Comparison of ENCODE assay signal across 1 cellular context in the genomic region with DNA sequence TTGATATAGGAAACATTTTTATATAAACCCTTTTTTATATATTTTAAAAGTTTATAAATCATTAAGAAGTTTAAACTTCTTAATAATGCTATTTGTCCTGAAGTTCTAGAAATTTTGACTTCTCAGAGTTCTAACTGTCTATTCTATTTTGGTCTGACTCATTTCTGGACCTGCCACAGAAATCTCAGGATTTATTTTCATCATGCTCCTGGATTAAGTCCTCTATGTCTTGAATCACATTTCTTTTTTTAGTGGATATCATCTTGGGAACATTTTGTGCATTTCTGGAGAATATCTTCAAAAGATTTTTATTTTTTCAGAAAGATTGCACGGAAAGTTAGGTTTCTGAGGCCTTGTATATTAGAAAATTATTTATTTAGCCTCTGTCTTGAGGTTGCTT.
TF ChIP-seq lines count a peak whose summit lies in the region.

No MANE protein-coding gene starts in this region.

TF ChIP-seq in GM23338, 12 proteins besides CTCF, POLR2A, EP300 and RAD21 (continued from another document):
- TF ChIP-seq, protein P1, sequence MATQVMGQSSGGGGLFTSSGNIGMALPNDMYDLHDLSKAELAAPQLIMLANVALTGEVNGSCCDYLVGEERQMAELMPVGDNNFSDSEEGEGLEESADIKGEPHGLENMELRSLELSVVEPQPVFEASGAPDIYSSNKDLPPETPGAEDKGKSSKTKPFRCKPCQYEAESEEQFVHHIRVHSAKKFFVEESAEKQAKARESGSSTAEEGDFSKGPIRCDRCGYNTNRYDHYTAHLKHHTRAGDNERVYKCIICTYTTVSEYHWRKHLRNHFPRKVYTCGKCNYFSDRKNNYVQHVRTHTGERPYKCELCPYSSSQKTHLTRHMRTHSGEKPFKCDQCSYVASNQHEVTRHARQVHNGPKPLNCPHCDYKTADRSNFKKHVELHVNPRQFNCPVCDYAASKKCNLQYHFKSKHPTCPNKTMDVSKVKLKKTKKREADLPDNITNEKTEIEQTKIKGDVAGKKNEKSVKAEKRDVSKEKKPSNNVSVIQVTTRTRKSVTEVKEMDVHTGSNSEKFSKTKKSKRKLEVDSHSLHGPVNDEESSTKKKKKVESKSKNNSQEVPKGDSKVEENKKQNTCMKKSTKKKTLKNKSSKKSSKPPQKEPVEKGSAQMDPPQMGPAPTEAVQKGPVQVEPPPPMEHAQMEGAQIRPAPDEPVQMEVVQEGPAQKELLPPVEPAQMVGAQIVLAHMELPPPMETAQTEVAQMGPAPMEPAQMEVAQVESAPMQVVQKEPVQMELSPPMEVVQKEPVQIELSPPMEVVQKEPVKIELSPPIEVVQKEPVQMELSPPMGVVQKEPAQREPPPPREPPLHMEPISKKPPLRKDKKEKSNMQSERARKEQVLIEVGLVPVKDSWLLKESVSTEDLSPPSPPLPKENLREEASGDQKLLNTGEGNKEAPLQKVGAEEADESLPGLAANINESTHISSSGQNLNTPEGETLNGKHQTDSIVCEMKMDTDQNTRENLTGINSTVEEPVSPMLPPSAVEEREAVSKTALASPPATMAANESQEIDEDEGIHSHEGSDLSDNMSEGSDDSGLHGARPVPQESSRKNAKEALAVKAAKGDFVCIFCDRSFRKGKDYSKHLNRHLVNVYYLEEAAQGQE (IDR thresholded peaks at IDR 0.05; ENCODE audit: unreplicated experiment) = no peak
- TF ChIP-seq NANOG (IDR thresholded peaks at IDR 0.05; ENCODE audit: borderline replicate concordance) = no peak
- TF ChIP-seq ZNF331 (CRISPR knock-in tag; IDR thresholded peaks at IDR 0.05; ENCODE audit: low read depth) = no peak
- no peak for TF ChIP-seq EZH2 (IDR thresholded peaks at IDR 0.05; ENCODE audit: low read depth, unreplicated experiment)
- no peak for TF ChIP-seq ZNF114 (CRISPR knock-in tag; IDR thresholded peaks at IDR 0.05)
- no peak for TF ChIP-seq STAT1 (IDR thresholded peaks at IDR 0.05; ENCODE audit: unreplicated experiment)
- TF ChIP-seq CREB1 (CRISPR knock-in tag; IDR thresholded peaks at IDR 0.05; ENCODE audit: low read depth) = no peak
- TF ChIP-seq, protein P2, sequence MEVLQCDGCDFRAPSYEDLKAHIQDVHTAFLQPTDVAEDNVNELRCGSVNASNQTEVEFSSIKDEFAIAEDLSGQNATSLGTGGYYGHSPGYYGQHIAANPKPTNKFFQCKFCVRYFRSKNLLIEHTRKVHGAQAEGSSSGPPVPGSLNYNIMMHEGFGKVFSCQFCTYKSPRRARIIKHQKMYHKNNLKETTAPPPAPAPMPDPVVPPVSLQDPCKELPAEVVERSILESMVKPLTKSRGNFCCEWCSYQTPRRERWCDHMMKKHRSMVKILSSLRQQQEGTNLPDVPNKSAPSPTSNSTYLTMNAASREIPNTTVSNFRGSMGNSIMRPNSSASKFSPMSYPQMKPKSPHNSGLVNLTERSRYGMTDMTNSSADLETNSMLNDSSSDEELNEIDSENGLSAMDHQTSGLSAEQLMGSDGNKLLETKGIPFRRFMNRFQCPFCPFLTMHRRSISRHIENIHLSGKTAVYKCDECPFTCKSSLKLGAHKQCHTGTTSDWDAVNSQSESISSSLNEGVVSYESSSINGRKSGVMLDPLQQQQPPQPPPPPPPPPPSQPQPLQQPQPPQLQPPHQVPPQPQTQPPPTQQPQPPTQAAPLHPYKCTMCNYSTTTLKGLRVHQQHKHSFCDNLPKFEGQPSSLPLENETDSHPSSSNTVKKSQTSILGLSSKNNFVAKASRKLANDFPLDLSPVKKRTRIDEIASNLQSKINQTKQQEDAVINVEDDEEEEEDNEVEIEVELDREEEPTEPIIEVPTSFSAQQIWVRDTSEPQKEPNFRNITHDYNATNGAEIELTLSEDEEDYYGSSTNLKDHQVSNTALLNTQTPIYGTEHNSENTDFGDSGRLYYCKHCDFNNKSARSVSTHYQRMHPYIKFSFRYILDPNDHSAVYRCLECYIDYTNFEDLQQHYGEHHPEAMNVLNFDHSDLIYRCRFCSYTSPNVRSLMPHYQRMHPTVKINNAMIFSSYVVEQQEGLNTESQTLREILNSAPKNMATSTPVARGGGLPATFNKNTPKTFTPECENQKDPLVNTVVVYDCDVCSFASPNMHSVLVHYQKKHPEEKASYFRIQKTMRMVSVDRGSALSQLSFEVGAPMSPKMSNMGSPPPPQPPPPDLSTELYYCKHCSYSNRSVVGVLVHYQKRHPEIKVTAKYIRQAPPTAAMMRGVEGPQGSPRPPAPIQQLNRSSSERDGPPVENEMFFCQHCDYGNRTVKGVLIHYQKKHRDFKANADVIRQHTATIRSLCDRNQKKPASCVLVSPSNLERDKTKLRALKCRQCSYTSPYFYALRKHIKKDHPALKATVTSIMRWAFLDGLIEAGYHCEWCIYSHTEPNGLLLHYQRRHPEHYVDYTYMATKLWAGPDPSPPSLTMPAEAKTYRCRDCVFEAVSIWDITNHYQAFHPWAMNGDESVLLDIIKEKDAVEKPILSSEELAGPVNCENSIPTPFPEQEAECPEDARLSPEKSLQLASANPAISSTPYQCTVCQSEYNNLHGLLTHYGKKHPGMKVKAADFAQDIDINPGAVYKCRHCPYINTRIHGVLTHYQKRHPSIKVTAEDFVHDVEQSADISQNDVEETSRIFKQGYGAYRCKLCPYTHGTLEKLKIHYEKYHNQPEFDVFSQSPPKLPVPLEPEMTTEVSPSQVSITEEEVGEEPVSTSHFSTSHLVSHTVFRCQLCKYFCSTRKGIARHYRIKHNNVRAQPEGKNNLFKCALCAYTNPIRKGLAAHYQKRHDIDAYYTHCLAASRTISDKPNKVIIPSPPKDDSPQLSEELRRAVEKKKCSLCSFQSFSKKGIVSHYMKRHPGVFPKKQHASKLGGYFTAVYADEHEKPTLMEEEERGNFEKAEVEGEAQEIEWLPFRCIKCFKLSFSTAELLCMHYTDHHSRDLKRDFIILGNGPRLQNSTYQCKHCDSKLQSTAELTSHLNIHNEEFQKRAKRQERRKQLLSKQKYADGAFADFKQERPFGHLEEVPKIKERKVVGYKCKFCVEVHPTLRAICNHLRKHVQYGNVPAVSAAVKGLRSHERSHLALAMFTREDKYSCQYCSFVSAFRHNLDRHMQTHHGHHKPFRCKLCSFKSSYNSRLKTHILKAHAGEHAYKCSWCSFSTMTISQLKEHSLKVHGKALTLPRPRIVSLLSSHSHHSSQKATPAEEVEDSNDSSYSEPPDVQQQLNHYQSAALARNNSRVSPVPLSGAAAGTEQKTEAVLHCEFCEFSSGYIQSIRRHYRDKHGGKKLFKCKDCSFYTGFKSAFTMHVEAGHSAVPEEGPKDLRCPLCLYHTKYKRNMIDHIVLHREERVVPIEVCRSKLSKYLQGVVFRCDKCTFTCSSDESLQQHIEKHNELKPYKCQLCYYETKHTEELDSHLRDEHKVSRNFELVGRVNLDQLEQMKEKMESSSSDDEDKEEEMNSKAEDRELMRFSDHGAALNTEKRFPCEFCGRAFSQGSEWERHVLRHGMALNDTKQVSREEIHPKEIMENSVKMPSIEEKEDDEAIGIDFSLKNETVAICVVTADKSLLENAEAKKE (CRISPR knock-in tag; IDR thresholded peaks at IDR 0.05) = no peak
- TF ChIP-seq JUNB (IDR thresholded peaks at IDR 0.05; ENCODE audit: unreplicated experiment) = no peak
TF ChIP-seq in GM23338: peak in this region for 0.
